Comparison of ENCODE assay signal across 19 cellular contexts in the genomic region with DNA sequence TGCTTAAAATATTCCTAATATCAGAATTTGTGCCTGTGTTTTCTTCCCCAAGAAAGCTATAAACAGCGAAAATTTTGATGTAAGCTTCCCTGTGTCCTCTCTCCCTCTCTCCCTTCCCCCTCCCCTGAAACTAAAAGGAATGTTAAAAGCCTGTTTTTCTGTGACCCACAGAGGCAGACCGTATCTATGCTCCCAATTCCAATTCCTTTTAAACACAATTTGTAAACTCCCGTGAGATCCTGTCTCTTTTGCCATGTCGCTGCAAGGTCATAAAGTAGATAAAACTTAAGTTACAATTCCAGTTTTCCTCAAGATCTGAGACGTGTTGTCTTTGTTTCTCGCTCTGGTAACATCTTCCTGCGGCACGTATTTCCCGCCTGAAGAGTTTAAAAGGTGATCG. TPM values are rescaled to one million over a fixed set of nuclear protein-coding genes. Genes with fewer than 3 reads are reported as not detected.
DNase-seq lines count a peak whose midpoint lies in the region; ATAC-seq, FAIRE-seq and TF ChIP-seq lines count a peak whose summit lies in the region.
"Had no signal": no experiment of that assay in that cellular context is flagged by ENCODE, and none has a peak within 500 bp of the region (broad histone marks: within the 10 kb centered on the region; RNA-seq: fewer than 3 reads in every experiment).

No MANE protein-coding gene starts in this region.

- peak overlapping the region; percentile 53 for H3K4me3 Mint-ChIP-seq in WTC11
- no peak overlapping the region for H3K4me3 Mint-ChIP-seq in neural crest cell
- H3K4me3 Mint-ChIP-seq: CD8-positive, alpha-beta T cell; HFFc6 had no signal

- H3K27ac ChIP-seq in iPS-18a (ENCODE audit: low read length): no peak overlapping the region
- H3K27ac ChIP-seq in heart right ventricle: no peak overlapping the region
- no peak overlapping the region for H3K27ac ChIP-seq in kidney (ENCODE audit: low read depth in 2 of 2, low read length in 2 of 2)
- H3K27ac ChIP-seq: 22Rv1, GM23248 had no signal

- H3K4me3 ChIP-seq in iPS-18a (ENCODE audit: low read length) (peak overlapping the region; percentile 58), heart right ventricle (no peak overlapping the region), kidney (ENCODE audit: low read length in 2 of 2) (no peak overlapping the region)
- H3K4me3 ChIP-seq: GM23248 had no signal

- FAIRE-seq in kidney (lab: Jason Lieb, UNC): no peak
- FAIRE-seq: D721Med, RCC 7860 had no signal

- H3K4me1 ChIP-seq in iPS-18a (ENCODE audit: control insufficient read depth, low read depth, low read length) (peaks cover 49% of the 10 kb centered on the region), heart right ventricle (peaks cover 0 to 6% (median 0%) of the 10 kb centered on the region in 9 donors), kidney (ENCODE audit: control insufficient read depth in 1 of 2, insufficient read depth in 1 of 2, low read depth in 1 of 2, low read length in 2 of 2) (no peaks in the 10 kb centered on the region)

- DNase-seq in ELF-1 (ENCODE audit: low read depth, low spot score): peak; percentile 46
- DNase-seq in WTC11 (ENCODE audit: low spot score): no peak
- DNase-seq in neural crest cell (ENCODE audit: low read depth, low spot score): no peak
- DNase-seq in heart right ventricle: no peak
- no peak for DNase-seq in HUDEP-2 (lab: John Stamatoyannopoulos, UW; ENCODE audit: unreplicated experiment in 76 of 76)
- DNase-seq in kidney: no peak
- DNase-seq: CD8-positive, alpha-beta T cell; DND-41; GM23248; HFFc6; Kasumi-1; NCI-H187 treated with DMSO at 0.1 percent for 48 hours; NCI-H2171 treated with DMSO at 0.1 percent for 48 hours; SHP77 treated with DMSO at 0.1 percent for 48 hours had no signal

- ATAC-seq in WTC11: no peak
- ATAC-seq in heart right ventricle: no peak
- no peak for ATAC-seq in HG03108 (IDR thresholded peaks at IDR 0.05; ENCODE audit: unreplicated experiment)
- ATAC-seq: CD8-positive, alpha-beta T cell had no signal

- TF ChIP-seq CTCF in WTC11 (IDR thresholded peaks at IDR 0.05): no peak
- no peak for TF ChIP-seq CTCF in neural crest cell (conservative IDR thresholded peaks at IDR 0.05)
- no peak for TF ChIP-seq CTCF in heart right ventricle (IDR thresholded peaks at IDR 0.05)
- no peak for TF ChIP-seq CTCF in kidney (IDR thresholded peaks at IDR 0.05; ENCODE audit: borderline replicate concordance, extremely low read depth, insufficient read depth)

- no peaks in the 10 kb centered on the region for H3K36me3 ChIP-seq in iPS-18a (ENCODE audit: control insufficient read depth, low read depth, low read length)
- peaks cover 0 to 2% (median 0%) of the 10 kb centered on the region in 9 donors for H3K36me3 ChIP-seq in heart right ventricle
- no peaks in the 10 kb centered on the region for H3K36me3 ChIP-seq in kidney (ENCODE audit: control insufficient read depth in 1 of 2, insufficient read depth in 2 of 2, low read length in 2 of 2)

- H3K9me3 ChIP-seq in iPS-18a (ENCODE audit: control insufficient read depth, low read depth, low read length) (no peaks in the 10 kb centered on the region), heart right ventricle (no peaks in the 10 kb centered on the region), kidney (ENCODE audit: control insufficient read depth in 1 of 2, low read length in 2 of 2) (no peaks in the 10 kb centered on the region)

- intact Hi-C loops in heart right ventricle (cut with DNase I) (no loop called here), kidney (cut with DNase I) (no loop called here)

- H3K27me3 Mint-ChIP-seq in WTC11 (ENCODE audit: low read depth) (peaks cover 36% of the 10 kb centered on the region), neural crest cell (ENCODE audit: low read depth) (peaks cover 25% of the 10 kb centered on the region)

- H3K27ac Mint-ChIP-seq in WTC11 (no peak overlapping the region; the same call in 1 of the 2 replicates), neural crest cell (ENCODE audit: unreplicated experiment) (peak overlapping the region; percentile 1)
- H3K27ac Mint-ChIP-seq: CD8-positive, alpha-beta T cell; HFFc6 had no signal

- H3K9me3 Mint-ChIP-seq in WTC11 (no peaks in the 10 kb centered on the region), neural crest cell (no peaks in the 10 kb centered on the region)
- H3K9me3 Mint-ChIP-seq: CD8-positive, alpha-beta T cell; HFFc6 had no signal

- 43 to 46% methylated on average over 10 of the region's 10 CpGs for WGBS in heart right ventricle, 2 donors

- H3K4me1 Mint-ChIP-seq in WTC11 (peaks cover 59% of the 10 kb centered on the region), neural crest cell (peaks cover 13% of the 10 kb centered on the region)

- H3K9ac ChIP-seq in iPS-18a (ENCODE audit: low read length) (peak overlapping the region; percentile 47), kidney (ENCODE audit: low read length in 2 of 2) (no peak overlapping the region)
- H3K9ac ChIP-seq: GM23248 had no signal

- H3K36me3 Mint-ChIP-seq in WTC11: peaks cover 12% of the 10 kb centered on the region
- peaks cover 11% of the 10 kb centered on the region for H3K36me3 Mint-ChIP-seq in neural crest cell (ENCODE audit: low read depth)
- H3K36me3 Mint-ChIP-seq: CD8-positive, alpha-beta T cell had no signal

- peaks cover 58% of the 10 kb centered on the region for H3K27me3 ChIP-seq in iPS-18a (ENCODE audit: control insufficient read depth, insufficient read depth, low read length)
- H3K27me3 ChIP-seq in heart right ventricle: peaks cover 0 to 44% (median 27%) of the 10 kb centered on the region in 7 donors

- CTCF ChIA-PET in WTC11 (lab: Charles Lee): no interaction called here

- POLR2A ChIA-PET in WTC11 (lab: Charles Lee): no interaction called here

TF ChIP-seq in WTC11, 78 proteins besides CTCF, POLR2A, EP300 and RAD21:
- no peak for TF ChIP-seq FOXJ3 (CRISPR knock-in tag; IDR thresholded peaks at IDR 0.05; ENCODE audit: borderline replicate concordance)
- TF ChIP-seq PRRX2 (CRISPR knock-in tag; IDR thresholded peaks at IDR 0.05): no peak
- TF ChIP-seq, protein P1, sequence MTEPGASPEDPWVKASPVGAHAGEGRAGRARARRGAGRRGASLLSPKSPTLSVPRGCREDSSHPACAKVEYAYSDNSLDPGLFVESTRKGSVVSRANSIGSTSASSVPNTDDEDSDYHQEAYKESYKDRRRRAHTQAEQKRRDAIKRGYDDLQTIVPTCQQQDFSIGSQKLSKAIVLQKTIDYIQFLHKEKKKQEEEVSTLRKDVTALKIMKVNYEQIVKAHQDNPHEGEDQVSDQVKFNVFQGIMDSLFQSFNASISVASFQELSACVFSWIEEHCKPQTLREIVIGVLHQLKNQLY (CRISPR knock-in tag; IDR thresholded peaks at IDR 0.05): no peak
- TF ChIP-seq, protein P2, sequence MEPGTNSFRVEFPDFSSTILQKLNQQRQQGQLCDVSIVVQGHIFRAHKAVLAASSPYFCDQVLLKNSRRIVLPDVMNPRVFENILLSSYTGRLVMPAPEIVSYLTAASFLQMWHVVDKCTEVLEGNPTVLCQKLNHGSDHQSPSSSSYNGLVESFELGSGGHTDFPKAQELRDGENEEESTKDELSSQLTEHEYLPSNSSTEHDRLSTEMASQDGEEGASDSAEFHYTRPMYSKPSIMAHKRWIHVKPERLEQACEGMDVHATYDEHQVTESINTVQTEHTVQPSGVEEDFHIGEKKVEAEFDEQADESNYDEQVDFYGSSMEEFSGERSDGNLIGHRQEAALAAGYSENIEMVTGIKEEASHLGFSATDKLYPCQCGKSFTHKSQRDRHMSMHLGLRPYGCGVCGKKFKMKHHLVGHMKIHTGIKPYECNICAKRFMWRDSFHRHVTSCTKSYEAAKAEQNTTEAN (CRISPR knock-in tag; IDR thresholded peaks at IDR 0.05): no peak
- TF ChIP-seq MXD4 (CRISPR knock-in tag; IDR thresholded peaks at IDR 0.05; ENCODE audit: borderline replicate concordance): no peak
- no peak for TF ChIP-seq GTF2I (CRISPR knock-in tag; conservative IDR thresholded peaks at IDR 0.05)
- TF ChIP-seq, protein P3, sequence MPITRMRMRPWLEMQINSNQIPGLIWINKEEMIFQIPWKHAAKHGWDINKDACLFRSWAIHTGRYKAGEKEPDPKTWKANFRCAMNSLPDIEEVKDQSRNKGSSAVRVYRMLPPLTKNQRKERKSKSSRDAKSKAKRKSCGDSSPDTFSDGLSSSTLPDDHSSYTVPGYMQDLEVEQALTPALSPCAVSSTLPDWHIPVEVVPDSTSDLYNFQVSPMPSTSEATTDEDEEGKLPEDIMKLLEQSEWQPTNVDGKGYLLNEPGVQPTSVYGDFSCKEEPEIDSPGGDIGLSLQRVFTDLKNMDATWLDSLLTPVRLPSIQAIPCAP (CRISPR knock-in tag; IDR thresholded peaks at IDR 0.05): no peak
- TF ChIP-seq NFYB (CRISPR knock-in tag; conservative IDR thresholded peaks at IDR 0.05; ENCODE audit: low read depth): no peak

RNA-seq across cellular contexts. Expression of a gene that starts 23.3 kb away (rescaled TPM):
- total RNA-seq in WTC11 (2021) (15.7 to 18.6 TPM (median 18.1 TPM) in 3 replicates), neural crest cell (28.9 and 30.3 TPM in 2 replicates), heart right ventricle (1 to 10 TPM in 1 of 10 donors, under 1 TPM in 9; 0.13 to 1.9 (median 0.33) TPM), kidney (0.31 TPM)
- polyA plus RNA-seq in heart right ventricle (under 1 TPM; 0.12 to 0.29 TPM), kidney (ENCODE audit: insufficient read depth, low read depth, low replicate concordance) (not detected)
